18 cellular contexts compared by ENCODE assay signal in genomic region chr4:128455480-128455879, GRCh38.
"Had no signal": no experiment of that assay in that cellular context is flagged by ENCODE, and none has a peak within 500 bp of the region (broad histone marks: within the 10 kb centered on the region; RNA-seq: fewer than 3 reads in every experiment).

No MANE protein-coding gene starts in this region.

- ATAC-seq: activated naive CD8-positive, alpha-beta T cell treated with anti-CD3 and anti-CD28 coated beads, Interleukin-2, amount 50 U/mL, for 24 hours; activated T-helper 17 cell treated with anti-CD3 and anti-CD28 coated beads, Interleukin-2, amount 50 U/mL, for 72 hours; natural killer cell; T-helper 17 cell had no signal

- FAIRE-seq: keratinocyte, small intestine had no signal

- H3K27ac Mint-ChIP-seq: activated naive CD8-positive, alpha-beta T cell treated with anti-CD3 and anti-CD28 coated beads, Interleukin-2, amount 50 U/mL, for 24 hours; activated T-helper 17 cell treated with anti-CD3 and anti-CD28 coated beads, Interleukin-2, amount 50 U/mL, for 72 hours; natural killer cell; T-helper 17 cell had no signal

- H3K36me3 ChIP-seq: breast epithelium, left ventricle myocardium inferior, tibial nerve, WERI-Rb-1 had no signal

- H3K9me3 Mint-ChIP-seq: activated naive CD8-positive, alpha-beta T cell treated with anti-CD3 and anti-CD28 coated beads, Interleukin-2, amount 50 U/mL, for 24 hours; activated T-helper 17 cell treated with anti-CD3 and anti-CD28 coated beads, Interleukin-2, amount 50 U/mL, for 72 hours; natural killer cell had no signal

- H3K4me3 ChIP-seq: breast epithelium, left ventricle myocardium inferior, tibial nerve had no signal

- H3K36me3 Mint-ChIP-seq: natural killer cell had no signal

- H3K4me3 Mint-ChIP-seq: activated naive CD8-positive, alpha-beta T cell treated with anti-CD3 and anti-CD28 coated beads, Interleukin-2, amount 50 U/mL, for 24 hours; activated T-helper 17 cell treated with anti-CD3 and anti-CD28 coated beads, Interleukin-2, amount 50 U/mL, for 72 hours; natural killer cell; T-helper 17 cell had no signal

- DNase-seq: activated CD4-positive, alpha-beta T cell treated with anti-CD3 and anti-CD28 coated beads, Interleukin-2, amount 50 U/mL, for 48 hours; activated naive CD4-positive, alpha-beta T cell treated with Interleukin-2 at 50 U/mL for 16 hours; activated naive CD8-positive, alpha-beta T cell treated with anti-CD3 and anti-CD28 coated beads, Interleukin-2, amount 50 U/mL, for 24 hours; aorta; hippocampal formation; left ventricle myocardium inferior; natural killer cell; posterior cingulate gyrus; retina; small intestine; stimulated activated CD4-positive, alpha-beta T cell treated with anti-CD3 and anti-CD28 coated beads, Interleukin-4, amount 100 ng/mL, for 24 hours; stimulated activated naive CD4-positive, alpha-beta T cell; T-helper 17 cell; WERI-Rb-1 had no signal

- H3K27me3 Mint-ChIP-seq: activated naive CD8-positive, alpha-beta T cell treated with anti-CD3 and anti-CD28 coated beads, Interleukin-2, amount 50 U/mL, for 24 hours; activated T-helper 17 cell treated with anti-CD3 and anti-CD28 coated beads, Interleukin-2, amount 50 U/mL, for 72 hours had no signal

- H3K27me3 ChIP-seq: breast epithelium, tibial nerve had no signal

- H3K4me1 ChIP-seq: breast epithelium had no signal

- H3K9me3 ChIP-seq: breast epithelium, left ventricle myocardium inferior, tibial nerve had no signal

- H3K27ac ChIP-seq: left ventricle myocardium inferior, WERI-Rb-1 had no signal
